In the genomic region with DNA sequence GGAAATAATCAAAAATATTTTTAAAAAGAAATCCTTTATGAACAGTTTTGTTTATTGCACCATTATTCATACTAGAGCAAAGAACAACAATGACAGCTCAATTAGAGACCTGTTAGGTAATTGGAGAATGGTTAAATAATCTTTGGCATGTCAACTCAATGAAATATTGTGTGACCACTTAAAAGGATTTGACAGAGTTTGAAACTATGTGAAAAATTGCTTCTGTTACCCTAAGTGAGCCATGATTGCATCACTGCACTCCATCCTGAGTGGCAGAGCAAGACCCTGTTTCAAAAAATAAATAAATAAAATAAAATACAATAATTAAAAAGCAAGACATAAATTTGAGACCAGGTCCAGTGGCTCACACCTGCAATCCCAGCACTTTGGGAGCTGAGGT, we compare ENCODE assay signal across 25 cellular contexts.
"Had no signal": no experiment of that assay in that cellular context is flagged by ENCODE, and none has a peak within 500 bp of the region (broad histone marks: within the 10 kb centered on the region; RNA-seq: fewer than 3 reads in every experiment).

No MANE protein-coding gene starts in this region.

- ATAC-seq: left lung; lower lobe of right lung; natural killer cell; stimulated activated naive B cell treated with anti-CD40 and anti-IgM and Interleukin-4, amounts not matched to agents 10 μg/mL and 1 μg/mL and 100 μg/mL, for 72 hours had no signal

- H3K4me2 ChIP-seq: neural progenitor cell had no signal

- H3K36me3 ChIP-seq: esophagus squamous epithelium, left lung, lower lobe of right lung, neural progenitor cell, right atrium auricular region, tibial nerve had no signal

- H3K9ac ChIP-seq: neural progenitor cell had no signal

- DNase-seq: activated CD4-positive, alpha-beta T cell treated with anti-CD3 and anti-CD28 coated beads for 48 hours; activated CD4-positive, alpha-beta T cell treated with anti-CD3 and anti-CD28 coated beads, Interleukin-2, amount 50 U/mL, for 48 hours; activated CD8-positive, alpha-beta memory T cell treated with anti-CD3 and anti-CD28 coated beads for 24 hours; activated effector memory CD4-positive, alpha-beta T cell treated with anti-CD3 and anti-CD28 coated beads, Interleukin-2, amount 50 U/mL, for 16 hours; activated naive CD4-positive, alpha-beta T cell treated with anti-CD3 and anti-CD28 coated beads for 36 hours; activated naive CD8-positive, alpha-beta T cell treated with anti-CD3 and anti-CD28 coated beads for 36 hours; activated T-cell treated with anti-CD3 and anti-CD28 coated beads, Interleukin-2, amount 50 U/mL, for 1 hour; caudate nucleus; effector CD4-positive, alpha-beta T cell; esophagus squamous epithelium; head of caudate nucleus; hypothalamus; kidney glomerular epithelial cell; left lung; lower lobe of right lung; mesenchymal stem cell; natural killer cell; stimulated activated CD4-positive, alpha-beta T cell treated with anti-CD3 and anti-CD28 coated beads, Interleukin-15, amount 100 ng/mL, for 24 hours; stimulated activated CD4-positive, alpha-beta T cell treated with anti-CD3 and anti-CD28 coated beads, Interleukin-2, amount 100 ng/mL, for 24 hours; stimulated activated naive B cell treated with anti-CD40 and anti-IgM and Interleukin-4, amounts not matched to agents 10 μg/mL and 1 μg/mL and 100 μg/mL, for 72 hours; T-helper 9 cell had no signal

- H3K27ac ChIP-seq: esophagus squamous epithelium, left lung, lower lobe of right lung, neural progenitor cell, right atrium auricular region, tibial nerve, VCaP had no signal

- H2AFZ ChIP-seq: neural progenitor cell had no signal

- H3K4me1 ChIP-seq: esophagus squamous epithelium, left lung, lower lobe of right lung, neural progenitor cell, right atrium auricular region, tibial nerve had no signal

- H3K27me3 ChIP-seq: esophagus squamous epithelium, left lung, neural progenitor cell, right atrium auricular region, tibial nerve had no signal

- H3K4me3 ChIP-seq: esophagus squamous epithelium, left lung, lower lobe of right lung, neural progenitor cell, right atrium auricular region, tibial nerve had no signal
